In genomic region chr2:52608030-52608429, GRCh38 we compare ENCODE assay signal across 28 cellular contexts.
"Had no signal": no experiment of that assay in that cellular context is flagged by ENCODE, and none has a peak within 500 bp of the region (broad histone marks: within the 10 kb centered on the region; RNA-seq: fewer than 3 reads in every experiment).

No MANE protein-coding gene starts in this region.

- ATAC-seq: stimulated activated effector memory CD8-positive, alpha-beta T cell treated with anti-CD3 and anti-CD28 coated beads, Interleukin-12 subunit alpha, Interleukin-12 subunit beta, amount 100 ng/mL, for 72 hours; stimulated activated memory B cell treated with anti-CD40 and anti-IgM and Interleukin-4, amounts not matched to agents 10 μg/mL and 1 μg/mL and 100 μg/mL, for 72 hours; stimulated activated naive B cell treated with anti-CD40 and anti-IgM and Interleukin-4, amounts not matched to agents 10 μg/mL and 1 μg/mL and 100 μg/mL, for 72 hours; stimulated activated naive CD8-positive, alpha-beta T cell treated with anti-CD3 and anti-CD28 coated beads, Interleukin-15, amount 100 ng/mL, for 72 hours; stimulated activated naive CD8-positive, alpha-beta T cell treated with anti-CD3 and anti-CD28 coated beads, Interleukin-15, Interleukin-2, amounts not matched to agents 100 U/mL and 50 U/mL, for 24 hours; upper lobe of right lung had no signal

- DNase-seq: stimulated activated CD4-positive, alpha-beta T cell treated with anti-CD3 and anti-CD28 coated beads, Interleukin-2, amount 100 ng/mL, for 48 hours; stimulated activated CD4-positive, alpha-beta T cell treated with anti-CD3 and anti-CD28 coated beads, Interleukin-4, amount 100 ng/mL, for 1 hour; stimulated activated CD4-positive, alpha-beta T cell treated with anti-CD3 and anti-CD28 coated beads, Interleukin-4, amount 100 ng/mL, for 24 hours; stimulated activated CD4-positive, alpha-beta T cell treated with anti-CD3 and anti-CD28 coated beads, Interleukin-4, amount 100 ng/mL, for 4 hours; stimulated activated CD8-positive, alpha-beta memory T cell treated with anti-CD3 and anti-CD28 coated beads, Interleukin-4, amount 100 ng/mL, for 48 hours; stimulated activated naive B cell treated with anti-CD40 and anti-IgM and Interleukin-4, amounts not matched to agents 10 μg/mL and 1 μg/mL and 100 μg/mL, for 72 hours; stimulated activated naive CD4-positive, alpha-beta T cell; stimulated activated naive CD4-positive, alpha-beta T cell treated with Interleukin-2 at 50 U/mL for 16 hours; stimulated activated naive CD8-positive, alpha-beta T cell treated with anti-CD3 and anti-CD28 coated beads, Interleukin-15, amount 100 ng/mL, for 72 hours; stimulated activated naive CD8-positive, alpha-beta T cell treated with anti-CD3 and anti-CD28 coated beads, Interleukin-15, Interleukin-2, amounts not matched to agents 100 U/mL and 50 U/mL, for 24 hours; stomach; substantia nigra; testis; thyroid gland; tibial artery; transverse colon; trophoblast cell; upper lobe of left lung; upper lobe of right lung; uterus had no signal

- H3K27ac ChIP-seq: stomach, suprapubic skin, testis, thoracic aorta, thyroid gland, tibial artery, tibial nerve, transverse colon, upper lobe of left lung, upper lobe of right lung, uterus, vagina had no signal

- H3K9me3 ChIP-seq: stomach, suprapubic skin, testis, thoracic aorta, thyroid gland, tibial artery, tibial nerve, transverse colon, upper lobe of left lung, upper lobe of right lung, uterus, vagina had no signal

- H3K4me3 ChIP-seq: stomach, suprapubic skin, testis, thoracic aorta, thyroid gland, tibial artery, tibial nerve, transverse colon, upper lobe of left lung, upper lobe of right lung, uterus, vagina had no signal

- H3K4me1 ChIP-seq: stomach, suprapubic skin, testis, thyroid gland, tibial artery, tibial nerve, transverse colon, upper lobe of left lung, upper lobe of right lung, uterus, vagina had no signal

- H3K27me3 Mint-ChIP-seq: stimulated activated memory B cell treated with anti-CD40 and anti-IgM and Interleukin-4, amounts not matched to agents 10 μg/mL and 1 μg/mL and 100 μg/mL, for 72 hours; stimulated activated naive B cell treated with anti-CD40 and anti-IgM and Interleukin-4, amounts not matched to agents 10 μg/mL and 1 μg/mL and 100 μg/mL, for 72 hours; stimulated activated naive CD8-positive, alpha-beta T cell treated with anti-CD3 and anti-CD28 coated beads, Interleukin-15, amount 100 ng/mL, for 72 hours; stimulated activated naive CD8-positive, alpha-beta T cell treated with anti-CD3 and anti-CD28 coated beads, Interleukin-15, Interleukin-2, amounts not matched to agents 100 ng/mL and 50 ng/mL, for 24 hours; type B pancreatic cell had no signal

- H3K4me1 Mint-ChIP-seq: stimulated activated effector memory CD8-positive, alpha-beta T cell treated with anti-CD3 and anti-CD28 coated beads, Interleukin-12 subunit alpha, Interleukin-12 subunit beta, amount 100 ng/mL, for 72 hours; stimulated activated memory B cell treated with anti-CD40 and anti-IgM and Interleukin-4, amounts not matched to agents 10 μg/mL and 1 μg/mL and 100 μg/mL, for 72 hours; stimulated activated naive B cell treated with anti-CD40 and anti-IgM and Interleukin-4, amounts not matched to agents 10 μg/mL and 1 μg/mL and 100 μg/mL, for 72 hours; stimulated activated naive CD8-positive, alpha-beta T cell treated with anti-CD3 and anti-CD28 coated beads, Interleukin-15, amount 100 ng/mL, for 72 hours had no signal

- H3K4me3 Mint-ChIP-seq: stimulated activated effector memory CD8-positive, alpha-beta T cell treated with anti-CD3 and anti-CD28 coated beads, Interleukin-12 subunit alpha, Interleukin-12 subunit beta, amount 100 ng/mL, for 72 hours; stimulated activated memory B cell treated with anti-CD40 and anti-IgM and Interleukin-4, amounts not matched to agents 10 μg/mL and 1 μg/mL and 100 μg/mL, for 72 hours; stimulated activated naive B cell treated with anti-CD40 and anti-IgM and Interleukin-4, amounts not matched to agents 10 μg/mL and 1 μg/mL and 100 μg/mL, for 72 hours; stimulated activated naive CD8-positive, alpha-beta T cell treated with anti-CD3 and anti-CD28 coated beads, Interleukin-15, amount 100 ng/mL, for 72 hours; stimulated activated naive CD8-positive, alpha-beta T cell treated with anti-CD3 and anti-CD28 coated beads, Interleukin-15, Interleukin-2, amounts not matched to agents 100 ng/mL and 50 ng/mL, for 24 hours; type B pancreatic cell had no signal

- H3K27me3 ChIP-seq: stomach, suprapubic skin, testis, thyroid gland, tibial artery, tibial nerve, transverse colon, upper lobe of left lung, upper lobe of right lung, uterus, vagina had no signal

- H3K36me3 Mint-ChIP-seq: stimulated activated effector memory CD8-positive, alpha-beta T cell treated with anti-CD3 and anti-CD28 coated beads, Interleukin-12 subunit alpha, Interleukin-12 subunit beta, amount 100 ng/mL, for 72 hours; stimulated activated memory B cell treated with anti-CD40 and anti-IgM and Interleukin-4, amounts not matched to agents 10 μg/mL and 1 μg/mL and 100 μg/mL, for 72 hours; stimulated activated naive B cell treated with anti-CD40 and anti-IgM and Interleukin-4, amounts not matched to agents 10 μg/mL and 1 μg/mL and 100 μg/mL, for 72 hours; type B pancreatic cell had no signal

- H3K36me3 ChIP-seq: stomach, suprapubic skin, thoracic aorta, thyroid gland, tibial artery, tibial nerve, transverse colon, upper lobe of left lung, upper lobe of right lung, uterus, vagina had no signal

- H3K27ac Mint-ChIP-seq: stimulated activated effector memory CD8-positive, alpha-beta T cell treated with anti-CD3 and anti-CD28 coated beads, Interleukin-12 subunit alpha, Interleukin-12 subunit beta, amount 100 ng/mL, for 72 hours; stimulated activated memory B cell treated with anti-CD40 and anti-IgM and Interleukin-4, amounts not matched to agents 10 μg/mL and 1 μg/mL and 100 μg/mL, for 72 hours; stimulated activated naive B cell treated with anti-CD40 and anti-IgM and Interleukin-4, amounts not matched to agents 10 μg/mL and 1 μg/mL and 100 μg/mL, for 72 hours; stimulated activated naive CD8-positive, alpha-beta T cell treated with anti-CD3 and anti-CD28 coated beads, Interleukin-15, amount 100 ng/mL, for 72 hours; stimulated activated naive CD8-positive, alpha-beta T cell treated with anti-CD3 and anti-CD28 coated beads, Interleukin-15, Interleukin-2, amounts not matched to agents 100 ng/mL and 50 ng/mL, for 24 hours; type B pancreatic cell had no signal
